Comparison of ENCODE assay signal across 2 cellular contexts in genomic region chr16:830871-831570, GRCh38.
TF ChIP-seq lines count a peak whose summit lies in the region.

No MANE protein-coding gene starts in this region.

TF ChIP-seq in HepG2, 621 proteins besides CTCF, POLR2A, EP300 and RAD21:
- TF ChIP-seq ARHGAP35 (CRISPR knock-in tag; IDR thresholded peaks at IDR 0.05; ENCODE audit: borderline replicate concordance) (no peak), ZNF451 (CRISPR knock-in tag; IDR thresholded peaks at IDR 0.05) (no peak), YEATS4 (CRISPR knock-in tag; IDR thresholded peaks at IDR 0.05; ENCODE audit: borderline replicate concordance) (no peak), MAF1 (CRISPR knock-in tag; IDR thresholded peaks at IDR 0.05; ENCODE audit: borderline replicate concordance) (no peak), ZSCAN25 (CRISPR knock-in tag; IDR thresholded peaks at IDR 0.05) (no peak), NFRKB (IDR thresholded peaks at IDR 0.05) (no peak), CC2D1A (CRISPR knock-in tag; IDR thresholded peaks at IDR 0.05) (no peak), PHF21A (CRISPR knock-in tag; IDR thresholded peaks at IDR 0.05) (no peak), ATRX (CRISPR knock-in tag; IDR thresholded peaks at IDR 0.05; ENCODE audit: borderline replicate concordance) (no peak), SSRP1 (CRISPR knock-in tag; IDR thresholded peaks at IDR 0.05) (no peak), ZBTB46 (CRISPR knock-in tag; IDR thresholded peaks at IDR 0.05; ENCODE audit: borderline replicate concordance) (no peak), PAF1 (CRISPR knock-in tag; IDR thresholded peaks at IDR 0.05) (no peak), TCF7 (IDR thresholded peaks at IDR 0.05; ENCODE audit: low read depth) (no peak)

TF ChIP-seq in WTC11, 78 proteins besides CTCF, POLR2A, EP300 and RAD21:
- TF ChIP-seq ATF1 (CRISPR knock-in tag; IDR thresholded peaks at IDR 0.05), result no peak
- no peak for TF ChIP-seq ZBTB21 (CRISPR knock-in tag; IDR thresholded peaks at IDR 0.05; ENCODE audit: borderline replicate concordance)
- no peak for TF ChIP-seq JUN (CRISPR knock-in tag; IDR thresholded peaks at IDR 0.05)
- no peak for TF ChIP-seq ZNF416 (CRISPR knock-in tag; IDR thresholded peaks at IDR 0.05)
- TF ChIP-seq HMGA2 (CRISPR knock-in tag; IDR thresholded peaks at IDR 0.05), result no peak
- no peak for TF ChIP-seq SOX15 (CRISPR knock-in tag; IDR thresholded peaks at IDR 0.05)
- TF ChIP-seq E2F1 (CRISPR knock-in tag; IDR thresholded peaks at IDR 0.05), result no peak
- no peak for TF ChIP-seq PRRX2 (CRISPR knock-in tag; IDR thresholded peaks at IDR 0.05)
- no peak for TF ChIP-seq JAZF1 (CRISPR knock-in tag; IDR thresholded peaks at IDR 0.05)
- no peak for TF ChIP-seq ERG (CRISPR knock-in tag; IDR thresholded peaks at IDR 0.05)
- TF ChIP-seq FOXP4 (CRISPR knock-in tag; IDR thresholded peaks at IDR 0.05), result no peak
- no peak for TF ChIP-seq CBFB (CRISPR knock-in tag; IDR thresholded peaks at IDR 0.05; ENCODE audit: low read depth)
- TF ChIP-seq MAX (CRISPR knock-in tag; IDR thresholded peaks at IDR 0.05), result no peak
- no peak for TF ChIP-seq NR2C2 (CRISPR knock-in tag; IDR thresholded peaks at IDR 0.05)
- no peak for TF ChIP-seq FOXK1 (CRISPR knock-in tag; IDR thresholded peaks at IDR 0.05)
- no peak for TF ChIP-seq NR1H2 (CRISPR knock-in tag; IDR thresholded peaks at IDR 0.05)
- TF ChIP-seq NFE2L1 (CRISPR knock-in tag; IDR thresholded peaks at IDR 0.05), result no peak
